8 cellular contexts compared by ENCODE assay signal in genomic region chr1:92858564-92859399, GRCh38. TPM values are rescaled to one million over a fixed set of nuclear protein-coding genes. Genes with fewer than 3 reads are reported as not detected.
DNase-seq lines count a peak whose midpoint lies in the region; ATAC-seq and TF ChIP-seq lines count a peak whose summit lies in the region.

No MANE protein-coding gene starts in this region.

- H3K79me2 ChIP-seq in OCI-LY3 (ENCODE audit: low read length), result peaks cover 4% of the 10 kb centered on the region; the same call in 1 of the 2 replicates

- no peaks in the 10 kb centered on the region for H3K9me3 ChIP-seq in CD4-positive, CD25-positive, alpha-beta regulatory T cell (ENCODE audit: control insufficient read depth in 2 of 2, low read length in 2 of 2)
- H3K9me3 ChIP-seq in OCI-LY3 (ENCODE audit: insufficient read depth, low read length), result no peaks in the 10 kb centered on the region

- H3K27me3 Mint-ChIP-seq in CD4-positive, CD25-positive, alpha-beta regulatory T cell, result no peaks in the 10 kb centered on the region
- no peaks in the 10 kb centered on the region for H3K27me3 Mint-ChIP-seq in activated naive CD4-positive, alpha-beta T cell treated with anti-CD3 and anti-CD28 coated beads, Interleukin-2, amount 10 ng/mL, durations not matched to agents 7 days and 5 days

- peak overlapping the region; percentile 1 to 62 (median 35) for H3K27ac Mint-ChIP-seq in CD4-positive, CD25-positive, alpha-beta regulatory T cell
- peak overlapping the region; percentile 56 for H3K27ac Mint-ChIP-seq in activated naive CD4-positive, alpha-beta T cell treated with anti-CD3 and anti-CD28 coated beads, Interleukin-2, amount 10 ng/mL, durations not matched to agents 7 days and 5 days

- peak; percentile 95 to 96 for ATAC-seq in CD4-positive, CD25-positive, alpha-beta regulatory T cell (ENCODE audit: low read depth in 2 of 2)
- ATAC-seq in foreskin keratinocyte, result peak; percentile 71

- peak overlapping the region; percentile 57 for H3K4me3 ChIP-seq in CD4-positive, CD25-positive, alpha-beta regulatory T cell (ENCODE audit: low read depth, low read length)
- H3K4me3 ChIP-seq in OCI-LY3 (ENCODE audit: low read length), result peak overlapping the region; percentile 40

- no peak overlapping the region for H2AFZ ChIP-seq in OCI-LY3 (ENCODE audit: low read depth, low read length)

- TF ChIP-seq CTCF in OCI-LY3 (IDR thresholded peaks at IDR 0.05; ENCODE audit: low read depth, low read length), result peak; percentile 96
- peak; percentile 100 for TF ChIP-seq CTCF in foreskin keratinocyte (conservative IDR thresholded peaks at IDR 0.05)

- H3K27me3 ChIP-seq in CD4-positive, CD25-positive, alpha-beta regulatory T cell (ENCODE audit: control insufficient read depth, insufficient read depth, low read length), result no peaks in the 10 kb centered on the region
- H3K27me3 ChIP-seq in OCI-LY3 (ENCODE audit: low read depth, low read length) (no peaks in the 10 kb centered on the region), foreskin keratinocyte (no peaks in the 10 kb centered on the region)

- peaks cover 2% of the 10 kb centered on the region for H3K36me3 ChIP-seq in CD4-positive, CD25-positive, alpha-beta regulatory T cell (ENCODE audit: control insufficient read depth, insufficient read depth, low read length)
- no peaks in the 10 kb centered on the region for H3K36me3 ChIP-seq in OCI-LY3 (replicated peaks; ENCODE audit: low read depth, low read length)

- H3K4me3 Mint-ChIP-seq in CD4-positive, CD25-positive, alpha-beta regulatory T cell, result peak overlapping the region; percentile 3 to 59 (median 34)
- H3K4me3 Mint-ChIP-seq in activated naive CD4-positive, alpha-beta T cell treated with anti-CD3 and anti-CD28 coated beads, Interleukin-2, amount 10 ng/mL, durations not matched to agents 7 days and 5 days, result peak overlapping the region; percentile 41

- peaks cover 8% of the 10 kb centered on the region for H3K4me1 ChIP-seq in CD4-positive, CD25-positive, alpha-beta regulatory T cell (ENCODE audit: control insufficient read depth, insufficient read depth, low read length, poor library complexity, severe bottlenecking)
- H3K4me1 ChIP-seq in OCI-LY3 (ENCODE audit: low read length) (peaks cover 9% of the 10 kb centered on the region), foreskin keratinocyte (no peaks in the 10 kb centered on the region)

- peaks cover 2% of the 10 kb centered on the region; the same call in 1 of the 2 replicates for H4K20me1 ChIP-seq in OCI-LY3 (ENCODE audit: insufficient read depth, low read length)

- H3K9ac ChIP-seq in OCI-LY3 (ENCODE audit: low read length), result no peak overlapping the region

- H3K9me3 Mint-ChIP-seq in CD4-positive, CD25-positive, alpha-beta regulatory T cell, result peaks cover 0 to 2% (median 0%) of the 10 kb centered on the region in 7 donors
- H3K9me3 Mint-ChIP-seq in activated naive CD4-positive, alpha-beta T cell treated with anti-CD3 and anti-CD28 coated beads, Interleukin-2, amount 10 ng/mL, durations not matched to agents 7 days and 5 days, result peaks cover 1% of the 10 kb centered on the region

- H3K4me2 ChIP-seq in OCI-LY3 (ENCODE audit: low read length), result peak overlapping the region; percentile 52

- H3K36me3 Mint-ChIP-seq in CD4-positive, CD25-positive, alpha-beta regulatory T cell, result peaks cover 9% of the 10 kb centered on the region
- H3K36me3 Mint-ChIP-seq in activated naive CD4-positive, alpha-beta T cell treated with anti-CD3 and anti-CD28 coated beads, Interleukin-2, amount 10 ng/mL, durations not matched to agents 7 days and 5 days, result peaks cover 16% of the 10 kb centered on the region

- CTCF ChIA-PET in activated naive CD4-positive, alpha-beta T cell treated with anti-CD3 and anti-CD28 coated beads, Interleukin-2, amount 10 ng/mL, durations not matched to agents 7 days and 5 days (lab: Charles Lee), result interaction anchor here (0.6 to 5.1 kb wide), 42 partner anchors 8 to 204 kb away, joined by 3 to 142 read pairs (median 4); partner anchors contain the start of gene DIPK1A

- no peak overlapping the region for H3K27ac ChIP-seq in CD4-positive, CD25-positive, alpha-beta regulatory T cell (ENCODE audit: insufficient read depth, low read length, poor library complexity, severe bottlenecking)
- H3K27ac ChIP-seq in OCI-LY3 (ENCODE audit: low read length), result no peak overlapping the region
- no peak overlapping the region for H3K27ac ChIP-seq in foreskin keratinocyte

- DNase-seq in CD4-positive, CD25-positive, alpha-beta regulatory T cell, result peak; percentile 52 to 87 (median 84)
- DNase-seq in GM19240 (ENCODE audit: insufficient read length, low spot score), result peak; percentile 23
- DNase-seq in KG1 (lab: John Stamatoyannopoulos, UW), result peak; percentile 77
- DNase-seq in activated naive CD4-positive, alpha-beta T cell treated with anti-CD3 and anti-CD28 coated beads, Interleukin-2, amount 10 ng/mL, durations not matched to agents 7 days and 5 days, result peak; percentile 65
- DNase-seq in foreskin keratinocyte, result peak; percentile 47 to 68
- peak; percentile 28 for DNase-seq in occipital lobe (lab: John Stamatoyannopoulos, UW)
- DNase-seq in ecto neural progenitor cell (ENCODE audit: low spot score), result no peak

- peaks cover 15 to 19% (median 17%) of the 10 kb centered on the region in 4 donors for H3K4me1 Mint-ChIP-seq in CD4-positive, CD25-positive, alpha-beta regulatory T cell
- H3K4me1 Mint-ChIP-seq in activated naive CD4-positive, alpha-beta T cell treated with anti-CD3 and anti-CD28 coated beads, Interleukin-2, amount 10 ng/mL, durations not matched to agents 7 days and 5 days, result peaks cover 38% of the 10 kb centered on the region

RNA-seq across cellular contexts. Expression of gene RPL5, which starts 26.9 kb away (rescaled TPM):
- 916 TPM for total RNA-seq in CD4-positive, CD25-positive, alpha-beta regulatory T cell
- 1,000 to 10,000 TPM; 1,593 to 3,054 (median 2,579) TPM for polyA plus RNA-seq in CD4-positive, CD25-positive, alpha-beta regulatory T cell
- total RNA-seq in foreskin keratinocyte (1,610 and 1,618 TPM in 2 replicates), occipital lobe (1,360 TPM)
- polyA plus RNA-seq in foreskin keratinocyte, result 1,656 and 1,722 TPM in 2 replicates
